ENCODE assay signal across 1 cellular context in genomic region chr16:85568519-85568918, GRCh38.
TF ChIP-seq lines count a peak whose summit lies in the region.

No MANE protein-coding gene starts in this region.

TF ChIP-seq in K562, 482 proteins besides CTCF, POLR2A, EP300 and RAD21 (continues in another document):
- TF ChIP-seq POLR2H (tag; IDR thresholded peaks at IDR 0.05; ENCODE audit: low read depth) (no peak), PML (IDR thresholded peaks at IDR 0.05; ENCODE audit: low read length) (peak; percentile 13; the same call in 1 of the 2 replicates), POLR3G (IDR thresholded peaks at IDR 0.05; ENCODE audit: extremely low read depth, insufficient read length, insufficient replicate concordance) (no peak), TOE1 (IDR thresholded peaks at IDR 0.05; ENCODE audit: borderline replicate concordance) (no peak), TOE1 (CRISPR knock-in tag; IDR thresholded peaks at IDR 0.05; ENCODE audit: borderline replicate concordance, low read depth) (0 out of 2 replicates have a peak, but pooled peaks have one; percentile 16), SPI1 (IDR thresholded peaks at IDR 0.05; ENCODE audit: borderline replicate concordance, low read depth, low read length) (0 out of 2 replicates have a peak, but pooled peaks have one; percentile 7), ZNF445 (CRISPR knock-in tag; IDR thresholded peaks at IDR 0.05; ENCODE audit: low read depth) (no peak), FOXK1 (CRISPR knock-in tag; IDR thresholded peaks at IDR 0.05; ENCODE audit: borderline replicate concordance) (0 out of 2 replicates have a peak, but pooled peaks have one; percentile 10), RBBP5 (IDR thresholded peaks at IDR 0.05; ENCODE audit: borderline replicate concordance, insufficient read depth, low read length, poor library complexity, severe bottlenecking) (peak; percentile 6), UBTF (IDR thresholded peaks at IDR 0.05; ENCODE audit: borderline replicate concordance in 1 of 2, low read depth in 2 of 2, low read length in 2 of 2) (0 out of 4 replicates have a peak, but pooled peaks of 1 of the 2 experiments have one; percentile 53), MAX (CRISPR knock-in tag; IDR thresholded peaks at IDR 0.05) (peak; percentile 15; the same call in 1 of the 2 replicates), NCOA6 (IDR thresholded peaks at IDR 0.05) (no peak), ATF7 (IDR thresholded peaks at IDR 0.05) (peak; percentile 40; the same call in 1 of the 2 replicates), E2F6 (IDR thresholded peaks at IDR 0.05; ENCODE audit: borderline replicate concordance in 1 of 2, extremely low read depth in 1 of 2, insufficient read depth in 1 of 2, insufficient read length in 1 of 2, low read depth in 1 of 2, low read length in 1 of 2, poor library complexity in 1 of 2, severe bottlenecking in 1 of 2) (peak in 1 of 2 experiments; percentile 30), TCFL5 (CRISPR knock-in tag; conservative IDR thresholded peaks at IDR 0.05) (no peak), RAD51 (IDR thresholded peaks at IDR 0.05; ENCODE audit: borderline replicate concordance, low read depth) (peak; percentile 68; the same call in 1 of the 2 replicates), MTA3 (IDR thresholded peaks at IDR 0.05; ENCODE audit: borderline replicate concordance) (0 out of 2 replicates have a peak, but pooled peaks have one; percentile 52), CBX1 (IDR thresholded peaks at IDR 0.05; ENCODE audit: low read depth) (no peak), TBL1XR1 (IDR thresholded peaks at IDR 0.05; ENCODE audit: low read length in 2 of 2) (peak; percentile 5 to 26; a peak in 1 of 4 replicates), L3MBTL2 (IDR thresholded peaks at IDR 0.05) (peak; percentile 65), ZNF311 (CRISPR knock-in tag; IDR thresholded peaks at IDR 0.05) (0 out of 2 replicates have a peak, but pooled peaks have one; percentile 9), FOXK2 (conservative IDR thresholded peaks at IDR 0.05 in 1 of 2, IDR thresholded peaks at IDR 0.05 in 1 of 2; ENCODE audit: low read depth in 2 of 2) (peak in 1 of 2 experiments; percentile 25; a peak in 1 of 4 replicates), NRF1 (conservative IDR thresholded peaks at IDR 0.05 in 1 of 2, IDR thresholded peaks at IDR 0.05 in 1 of 2) (peak in 1 of 2 experiments; percentile 15; a peak in 1 of 4 replicates), EZH2 (IDR thresholded peaks at IDR 0.05; ENCODE audit: borderline replicate concordance, low read depth, low read length) (no peak), ZBTB1 (CRISPR knock-in tag; IDR thresholded peaks at IDR 0.05; ENCODE audit: borderline replicate concordance, low read depth) (no peak), RFX7 (CRISPR knock-in tag; IDR thresholded peaks at IDR 0.05) (no peak), MITF (IDR thresholded peaks at IDR 0.05) (peak; percentile 68), ZNF436 (CRISPR knock-in tag; IDR thresholded peaks at IDR 0.05) (no peak), GTF2B (IDR thresholded peaks at IDR 0.05; ENCODE audit: extremely low read depth, insufficient read length) (peak; percentile 16), PHF8 (IDR thresholded peaks at IDR 0.05; ENCODE audit: borderline replicate concordance, low read length) (no peak)
- TF ChIP-seq, protein P1, sequence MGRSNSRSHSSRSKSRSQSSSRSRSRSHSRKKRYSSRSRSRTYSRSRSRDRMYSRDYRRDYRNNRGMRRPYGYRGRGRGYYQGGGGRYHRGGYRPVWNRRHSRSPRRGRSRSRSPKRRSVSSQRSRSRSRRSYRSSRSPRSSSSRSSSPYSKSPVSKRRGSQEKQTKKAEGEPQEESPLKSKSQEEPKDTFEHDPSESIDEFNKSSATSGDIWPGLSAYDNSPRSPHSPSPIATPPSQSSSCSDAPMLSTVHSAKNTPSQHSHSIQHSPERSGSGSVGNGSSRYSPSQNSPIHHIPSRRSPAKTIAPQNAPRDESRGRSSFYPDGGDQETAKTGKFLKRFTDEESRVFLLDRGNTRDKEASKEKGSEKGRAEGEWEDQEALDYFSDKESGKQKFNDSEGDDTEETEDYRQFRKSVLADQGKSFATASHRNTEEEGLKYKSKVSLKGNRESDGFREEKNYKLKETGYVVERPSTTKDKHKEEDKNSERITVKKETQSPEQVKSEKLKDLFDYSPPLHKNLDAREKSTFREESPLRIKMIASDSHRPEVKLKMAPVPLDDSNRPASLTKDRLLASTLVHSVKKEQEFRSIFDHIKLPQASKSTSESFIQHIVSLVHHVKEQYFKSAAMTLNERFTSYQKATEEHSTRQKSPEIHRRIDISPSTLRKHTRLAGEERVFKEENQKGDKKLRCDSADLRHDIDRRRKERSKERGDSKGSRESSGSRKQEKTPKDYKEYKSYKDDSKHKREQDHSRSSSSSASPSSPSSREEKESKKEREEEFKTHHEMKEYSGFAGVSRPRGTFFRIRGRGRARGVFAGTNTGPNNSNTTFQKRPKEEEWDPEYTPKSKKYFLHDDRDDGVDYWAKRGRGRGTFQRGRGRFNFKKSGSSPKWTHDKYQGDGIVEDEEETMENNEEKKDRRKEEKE (IDR thresholded peaks at IDR 0.05; ENCODE audit: borderline replicate concordance in 1 of 2, control insufficient read depth in 1 of 2, low read depth in 2 of 2, low read length in 1 of 2): no peak
- TF ChIP-seq, protein P2, sequence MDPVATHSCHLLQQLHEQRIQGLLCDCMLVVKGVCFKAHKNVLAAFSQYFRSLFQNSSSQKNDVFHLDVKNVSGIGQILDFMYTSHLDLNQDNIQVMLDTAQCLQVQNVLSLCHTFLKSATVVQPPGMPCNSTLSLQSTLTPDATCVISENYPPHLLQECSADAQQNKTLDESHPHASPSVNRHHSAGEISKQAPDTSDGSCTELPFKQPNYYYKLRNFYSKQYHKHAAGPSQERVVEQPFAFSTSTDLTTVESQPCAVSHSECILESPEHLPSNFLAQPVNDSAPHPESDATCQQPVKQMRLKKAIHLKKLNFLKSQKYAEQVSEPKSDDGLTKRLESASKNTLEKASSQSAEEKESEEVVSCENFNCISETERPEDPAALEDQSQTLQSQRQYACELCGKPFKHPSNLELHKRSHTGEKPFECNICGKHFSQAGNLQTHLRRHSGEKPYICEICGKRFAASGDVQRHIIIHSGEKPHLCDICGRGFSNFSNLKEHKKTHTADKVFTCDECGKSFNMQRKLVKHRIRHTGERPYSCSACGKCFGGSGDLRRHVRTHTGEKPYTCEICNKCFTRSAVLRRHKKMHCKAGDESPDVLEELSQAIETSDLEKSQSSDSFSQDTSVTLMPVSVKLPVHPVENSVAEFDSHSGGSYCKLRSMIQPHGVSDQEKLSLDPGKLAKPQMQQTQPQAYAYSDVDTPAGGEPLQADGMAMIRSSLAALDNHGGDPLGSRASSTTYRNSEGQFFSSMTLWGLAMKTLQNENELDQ (CRISPR knock-in tag; IDR thresholded peaks at IDR 0.05; ENCODE audit: borderline replicate concordance): no peak
- TF ChIP-seq, protein P3, sequence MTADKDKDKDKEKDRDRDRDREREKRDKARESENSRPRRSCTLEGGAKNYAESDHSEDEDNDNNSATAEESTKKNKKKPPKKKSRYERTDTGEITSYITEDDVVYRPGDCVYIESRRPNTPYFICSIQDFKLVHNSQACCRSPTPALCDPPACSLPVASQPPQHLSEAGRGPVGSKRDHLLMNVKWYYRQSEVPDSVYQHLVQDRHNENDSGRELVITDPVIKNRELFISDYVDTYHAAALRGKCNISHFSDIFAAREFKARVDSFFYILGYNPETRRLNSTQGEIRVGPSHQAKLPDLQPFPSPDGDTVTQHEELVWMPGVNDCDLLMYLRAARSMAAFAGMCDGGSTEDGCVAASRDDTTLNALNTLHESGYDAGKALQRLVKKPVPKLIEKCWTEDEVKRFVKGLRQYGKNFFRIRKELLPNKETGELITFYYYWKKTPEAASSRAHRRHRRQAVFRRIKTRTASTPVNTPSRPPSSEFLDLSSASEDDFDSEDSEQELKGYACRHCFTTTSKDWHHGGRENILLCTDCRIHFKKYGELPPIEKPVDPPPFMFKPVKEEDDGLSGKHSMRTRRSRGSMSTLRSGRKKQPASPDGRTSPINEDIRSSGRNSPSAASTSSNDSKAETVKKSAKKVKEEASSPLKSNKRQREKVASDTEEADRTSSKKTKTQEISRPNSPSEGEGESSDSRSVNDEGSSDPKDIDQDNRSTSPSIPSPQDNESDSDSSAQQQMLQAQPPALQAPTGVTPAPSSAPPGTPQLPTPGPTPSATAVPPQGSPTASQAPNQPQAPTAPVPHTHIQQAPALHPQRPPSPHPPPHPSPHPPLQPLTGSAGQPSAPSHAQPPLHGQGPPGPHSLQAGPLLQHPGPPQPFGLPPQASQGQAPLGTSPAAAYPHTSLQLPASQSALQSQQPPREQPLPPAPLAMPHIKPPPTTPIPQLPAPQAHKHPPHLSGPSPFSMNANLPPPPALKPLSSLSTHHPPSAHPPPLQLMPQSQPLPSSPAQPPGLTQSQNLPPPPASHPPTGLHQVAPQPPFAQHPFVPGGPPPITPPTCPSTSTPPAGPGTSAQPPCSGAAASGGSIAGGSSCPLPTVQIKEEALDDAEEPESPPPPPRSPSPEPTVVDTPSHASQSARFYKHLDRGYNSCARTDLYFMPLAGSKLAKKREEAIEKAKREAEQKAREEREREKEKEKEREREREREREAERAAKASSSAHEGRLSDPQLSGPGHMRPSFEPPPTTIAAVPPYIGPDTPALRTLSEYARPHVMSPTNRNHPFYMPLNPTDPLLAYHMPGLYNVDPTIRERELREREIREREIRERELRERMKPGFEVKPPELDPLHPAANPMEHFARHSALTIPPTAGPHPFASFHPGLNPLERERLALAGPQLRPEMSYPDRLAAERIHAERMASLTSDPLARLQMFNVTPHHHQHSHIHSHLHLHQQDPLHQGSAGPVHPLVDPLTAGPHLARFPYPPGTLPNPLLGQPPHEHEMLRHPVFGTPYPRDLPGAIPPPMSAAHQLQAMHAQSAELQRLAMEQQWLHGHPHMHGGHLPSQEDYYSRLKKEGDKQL (CRISPR knock-in tag; IDR thresholded peaks at IDR 0.05; ENCODE audit: borderline replicate concordance): 0 out of 2 replicates have a peak, but pooled peaks have one; percentile 62
- TF ChIP-seq, protein P4, sequence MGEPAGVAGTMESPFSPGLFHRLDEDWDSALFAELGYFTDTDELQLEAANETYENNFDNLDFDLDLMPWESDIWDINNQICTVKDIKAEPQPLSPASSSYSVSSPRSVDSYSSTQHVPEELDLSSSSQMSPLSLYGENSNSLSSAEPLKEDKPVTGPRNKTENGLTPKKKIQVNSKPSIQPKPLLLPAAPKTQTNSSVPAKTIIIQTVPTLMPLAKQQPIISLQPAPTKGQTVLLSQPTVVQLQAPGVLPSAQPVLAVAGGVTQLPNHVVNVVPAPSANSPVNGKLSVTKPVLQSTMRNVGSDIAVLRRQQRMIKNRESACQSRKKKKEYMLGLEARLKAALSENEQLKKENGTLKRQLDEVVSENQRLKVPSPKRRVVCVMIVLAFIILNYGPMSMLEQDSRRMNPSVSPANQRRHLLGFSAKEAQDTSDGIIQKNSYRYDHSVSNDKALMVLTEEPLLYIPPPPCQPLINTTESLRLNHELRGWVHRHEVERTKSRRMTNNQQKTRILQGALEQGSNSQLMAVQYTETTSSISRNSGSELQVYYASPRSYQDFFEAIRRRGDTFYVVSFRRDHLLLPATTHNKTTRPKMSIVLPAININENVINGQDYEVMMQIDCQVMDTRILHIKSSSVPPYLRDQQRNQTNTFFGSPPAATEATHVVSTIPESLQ (CRISPR knock-in tag; IDR thresholded peaks at IDR 0.05): 0 out of 2 replicates have a peak, but pooled peaks have one; percentile 23
